In the genomic region with DNA sequence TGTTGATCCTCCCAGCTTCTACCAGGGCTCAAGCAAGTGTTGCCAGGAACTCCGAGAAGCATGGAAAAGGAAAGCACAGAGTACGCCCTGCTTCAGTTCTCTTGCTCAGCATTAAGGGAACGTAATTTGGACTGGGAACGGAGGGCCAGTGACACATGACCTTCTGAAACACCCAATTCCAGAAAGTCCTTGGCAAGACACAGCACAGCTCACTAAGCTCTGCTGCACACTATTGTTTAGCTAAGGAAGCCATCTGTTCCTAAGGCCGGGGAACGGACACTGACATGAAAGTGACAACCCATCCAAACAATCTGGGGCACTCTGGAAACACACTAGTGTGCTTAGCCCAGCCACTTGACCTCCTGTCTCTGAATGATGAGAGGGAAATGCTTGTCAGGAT, we compare ENCODE assay signal across 17 cellular contexts. TPM values are rescaled to one million over a fixed set of nuclear protein-coding genes. Genes with fewer than 3 reads are reported as not detected.
A peak's percentile ranks its signal among the peaks of the same experiment; 100 is the strongest.
DNase-seq lines count a peak whose midpoint lies in the region; ATAC-seq and TF ChIP-seq lines count a peak whose summit lies in the region.
"Had no signal": no experiment of that assay in that cellular context is flagged by ENCODE, and none has a peak within 500 bp of the region (broad histone marks: within the 10 kb centered on the region; RNA-seq: fewer than 3 reads in every experiment).

No MANE protein-coding gene starts in this region.

- POLR2A ChIA-PET in HEK293T (lab: Yijun Ruan, JAX): no interaction called here

- CTCF ChIA-PET in HEK293T (lab: Yijun Ruan, JAX): no interaction called here

- DNase-seq in NCI-H69 (lab: John Stamatoyannopoulos, UW) (peak; percentile 15), esophagus muscularis mucosa (ENCODE audit: extremely low spot score) (no peak), right lobe of liver (no peak), spleen (peak; percentile 51), hepatic stellate cell (ENCODE audit: low spot score) (no peak), HEK293T (ENCODE audit: extremely low spot score) (no peak), Karpas-422 (no peak)
- DNase-seq: activated CD4-positive, alpha-beta T cell treated with anti-CD3 and anti-CD28 coated beads, Interleukin-2, amount 50 U/mL, for 1 hour; activated naive CD4-positive, alpha-beta T cell; anterior cingulate cortex; CD4-positive, alpha-beta T cell; foreskin melanocyte; naive thymus-derived CD8-positive, alpha-beta T cell; NCI-H187; NCI-H446; T-cell had no signal

- no peaks in the 10 kb centered on the region for H3K79me2 ChIP-seq in Karpas-422 (ENCODE audit: low read length)

- H3K4me2 ChIP-seq in Karpas-422 (ENCODE audit: low read depth, low read length, poor library complexity, severe bottlenecking): no peak overlapping the region

- no peak overlapping the region for H2AFZ ChIP-seq in Karpas-422 (ENCODE audit: low read length)

- H3K9me3 ChIP-seq in esophagus muscularis mucosa (no peaks in the 10 kb centered on the region), right lobe of liver (no peaks in the 10 kb centered on the region), spleen (no peaks in the 10 kb centered on the region), Karpas-422 (ENCODE audit: low read length) (no peaks in the 10 kb centered on the region)

- no peak for TF ChIP-seq POLR2A in esophagus muscularis mucosa (IDR thresholded peaks at IDR 0.05; ENCODE audit: low read depth)
- TF ChIP-seq POLR2A in right lobe of liver (IDR thresholded peaks at IDR 0.05): no peak
- TF ChIP-seq POLR2A in spleen (IDR thresholded peaks at IDR 0.05): no peak

- no peak for TF ChIP-seq CTCF in esophagus muscularis mucosa (IDR thresholded peaks at IDR 0.05)
- TF ChIP-seq CTCF in right lobe of liver (IDR thresholded peaks at IDR 0.05): no peak
- TF ChIP-seq CTCF in spleen (IDR thresholded peaks at IDR 0.05 in 8 of 11, conservative IDR thresholded peaks at IDR 0.05 in 3 of 11): no peak

- peaks cover 13 to 44% (median 27%) of the 10 kb centered on the region in 4 donors for H3K4me1 ChIP-seq in esophagus muscularis mucosa
- no peaks in the 10 kb centered on the region for H3K4me1 ChIP-seq in right lobe of liver
- H3K4me1 ChIP-seq in spleen: peaks cover 0 to 41% (median 12%) of the 10 kb centered on the region in 6 donors
- H3K4me1 ChIP-seq in Karpas-422 (ENCODE audit: low read length): peaks cover under 1% of the 10 kb centered on the region; the same call in 1 of the 2 replicates

- no peaks in the 10 kb centered on the region for H4K20me1 ChIP-seq in Karpas-422 (ENCODE audit: insufficient read depth, low read depth, low read length)

- no peak overlapping the region for H3K9ac ChIP-seq in Karpas-422 (ENCODE audit: low read length)

- intact Hi-C loops in esophagus muscularis mucosa (cut with DNase I) (no loop called here), right lobe of liver (cut with DNase I) (no loop called here), spleen (cut with DNase I; ENCODE audit: low total_unique reads) (no loop called here)

- H3K27me3 ChIP-seq in esophagus muscularis mucosa (peaks cover 0 to 10% (median 0%) of the 10 kb centered on the region in 4 donors), right lobe of liver (no peaks in the 10 kb centered on the region), spleen (replicated peaks in 1 of 7) (peaks cover 0 to 24% (median 0%) of the 10 kb centered on the region in 7 donors), Karpas-422 (ENCODE audit: low read length) (no peaks in the 10 kb centered on the region)

- no peaks in the 10 kb centered on the region for H3K9me2 ChIP-seq in Karpas-422 (replicated peaks; ENCODE audit: insufficient read depth, low read length)

- TF ChIP-seq EP300 in esophagus muscularis mucosa (IDR thresholded peaks at IDR 0.05): peak; percentile 36

- H3K27ac ChIP-seq in esophagus muscularis mucosa (replicated peaks in 1 of 4): peak overlapping the region; percentile 44 to 71 (median 60)
- no peak overlapping the region for H3K27ac ChIP-seq in right lobe of liver
- peak overlapping the region in 7 of 8 donors; percentile 45 to 73 (median 56) for H3K27ac ChIP-seq in spleen
- no peak overlapping the region for H3K27ac ChIP-seq in Karpas-422 (ENCODE audit: low read length)

- H3K36me3 ChIP-seq in esophagus muscularis mucosa (no peaks in the 10 kb centered on the region), right lobe of liver (no peaks in the 10 kb centered on the region), spleen (no peaks in the 10 kb centered on the region), Karpas-422 (ENCODE audit: insufficient read depth, low read length) (no peaks in the 10 kb centered on the region)

- peak; percentile 38 to 77 (median 66) for ATAC-seq in right lobe of liver
- no peak for ATAC-seq in GM18511 (IDR thresholded peaks at IDR 0.05; ENCODE audit: unreplicated experiment)
- ATAC-seq: naive thymus-derived CD8-positive, alpha-beta T cell; T-cell had no signal

- H3K4me3 ChIP-seq in esophagus muscularis mucosa: no peak overlapping the region
- no peak overlapping the region for H3K4me3 ChIP-seq in right lobe of liver
- H3K4me3 ChIP-seq in spleen: no peak overlapping the region
- H3K4me3 ChIP-seq in Karpas-422 (ENCODE audit: low read length): no peak overlapping the region

- whole genome bisulfite sequencing in esophagus muscularis mucosa: 41% methylated on average over 6 of the region's 6 CpGs
- 43% methylated on average over 2 of the region's 6 CpGs for WGBS in right lobe of liver (ENCODE audit: insufficient coverage, low coverage, low lambda C conversion rate, missing lambda C conversion rate)
- WGBS in spleen, 5 donors: 51 to 76% (median 59%) methylated on average over 6 of the region's 6 CpGs

TF ChIP-seq in HEK293T, 16 proteins besides CTCF, POLR2A, EP300 and RAD21:
- TF ChIP-seq L3MBTL2 (conservative IDR thresholded peaks at IDR 0.05) (no peak), NFRKB (IDR thresholded peaks at IDR 0.05) (no peak), BHLHE40 (IDR thresholded peaks at IDR 0.05; ENCODE audit: borderline replicate concordance) (no peak), CTBP1 (IDR thresholded peaks at IDR 0.05; ENCODE audit: borderline replicate concordance) (no peak)

RNA-seq across cellular contexts. Expression of a gene that starts 56.9 kb away (rescaled TPM):
- total RNA-seq in esophagus muscularis mucosa: 10 to 100 TPM; 19.5 to 59.0 (median 27.4) TPM
- total RNA-seq in right lobe of liver: 10 to 100 TPM in 2 of 6 experiments, 1 to 10 TPM in 4; 3.8 to 11.2 (median 6.1) TPM
- total RNA-seq in spleen: 10 to 100 TPM; 14.6 to 35.8 (median 22.6) TPM
- polyA plus RNA-seq in spleen: 10 to 100 TPM; 19.7 to 37.4 (median 33.5) TPM
- 36.9 and 51.1 TPM in 2 replicates for total RNA-seq in Karpas-422 (2014; rRNA removed; shearing (Covaris generic); ENCODE audit: low replicate concordance)

Comparison
In these comparisons a context has a peak if more than half of its experiments do, and no peak if none do; other contexts are left out.
1. DNase-seq: peak in NCI-H69 (single experiment) and spleen (single experiment); none in esophagus muscularis mucosa (single experiment), right lobe of liver (0 of 3), hepatic stellate cell (single experiment), HEK293T (single experiment) and Karpas-422 (single experiment).
2. H3K27ac ChIP-seq: peak in esophagus muscularis mucosa (4 of 4) and spleen (7 of 8); none in right lobe of liver (0 of 3) and Karpas-422 (single experiment).